In genomic region chr5:68928617-68929302, GRCh38 we compare ENCODE assay signal across 23 cellular contexts.
A peak's percentile ranks its signal among the peaks of the same experiment; 100 is the strongest.
DNase-seq lines count a peak whose midpoint lies in the region; ATAC-seq and TF ChIP-seq lines count a peak whose summit lies in the region.
"Had no signal": no experiment of that assay in that cellular context is flagged by ENCODE, and none has a peak within 500 bp of the region (broad histone marks: within the 10 kb centered on the region; RNA-seq: fewer than 3 reads in every experiment).

No MANE protein-coding gene starts in this region.

- H2AFZ ChIP-seq in PC-3 (ENCODE audit: low read length) = no peak overlapping the region
- H2AFZ ChIP-seq: PC-9 had no signal

- no peak overlapping the region for H3K4me2 ChIP-seq in PC-3 (ENCODE audit: low read length)
- H3K4me2 ChIP-seq: PC-9 had no signal

- H3K36me3 ChIP-seq in PC-3 (ENCODE audit: low read depth, low read length) (no peaks in the 10 kb centered on the region), mucosa of descending colon (ENCODE audit: low read depth) (no peaks in the 10 kb centered on the region)
- H3K36me3 ChIP-seq: SJSA1 had no signal

- H3K4me1 Mint-ChIP-seq in activated T-helper 2 cell treated with anti-CD3 and anti-CD28 coated beads, Interferon-gamma antibody, Interleukin-2, Interleukin-4, amounts not matched to agents 10 μg/mL and 5 μg/mL and 100 μg/mL, durations not matched to agents 14 hours and 24 hours and 36 hours (ENCODE audit: low read depth) = no peaks in the 10 kb centered on the region
- no peaks in the 10 kb centered on the region for H3K4me1 Mint-ChIP-seq in activated T-cell treated with anti-CD3 and anti-CD28 coated beads, Interleukin-2, amount 50 U/mL, for 4 hours (ENCODE audit: low read depth)
- H3K4me1 Mint-ChIP-seq: B cell had no signal

- peaks cover 10% of the 10 kb centered on the region for H3K27me3 Mint-ChIP-seq in activated T-helper 2 cell treated with anti-CD3 and anti-CD28 coated beads, Interferon-gamma antibody, Interleukin-2, Interleukin-4, amounts not matched to agents 10 μg/mL and 5 μg/mL and 100 μg/mL, durations not matched to agents 14 hours and 24 hours and 36 hours (ENCODE audit: low read depth)
- H3K27me3 Mint-ChIP-seq in activated T-cell treated with anti-CD3 and anti-CD28 coated beads, Interleukin-2, amount 50 U/mL, for 4 hours (ENCODE audit: low read depth) = peaks cover under 1% of the 10 kb centered on the region

- no peaks in the 10 kb centered on the region for H3K9me2 ChIP-seq in PC-3 (replicated peaks; ENCODE audit: low read length)

- no peaks in the 10 kb centered on the region for H3K36me3 Mint-ChIP-seq in activated T-helper 2 cell treated with anti-CD3 and anti-CD28 coated beads, Interferon-gamma antibody, Interleukin-2, Interleukin-4, amounts not matched to agents 10 μg/mL and 5 μg/mL and 100 μg/mL, durations not matched to agents 14 hours and 24 hours and 36 hours (ENCODE audit: low read depth)
- no peaks in the 10 kb centered on the region for H3K36me3 Mint-ChIP-seq in activated T-cell treated with anti-CD3 and anti-CD28 coated beads, Interleukin-2, amount 50 U/mL, for 4 hours (ENCODE audit: insufficient read depth)
- H3K36me3 Mint-ChIP-seq: CD8-positive, alpha-beta T cell had no signal

- H3F3A ChIP-seq in PC-3 (ENCODE audit: low read length, unreplicated experiment) = no peaks in the 10 kb centered on the region

- no TSS peak for BruUV-seq in PC-3 (replicated peaks; lab: Mats Ljungman, UMichigan)

- H3K4me3 ChIP-seq in LNCaP clone FGC (ENCODE audit: low read depth, low read length) (no peak overlapping the region), PC-3 (ENCODE audit: low read length) (no peak overlapping the region), mucosa of descending colon (no peak overlapping the region)
- H3K4me3 ChIP-seq: PC-9, SJSA1 had no signal

- no peaks in the 10 kb centered on the region for H3K27me3 ChIP-seq in PC-3 (ENCODE audit: low read length)
- H3K27me3 ChIP-seq: SJSA1 had no signal

- H3K9me3 ChIP-seq in PC-3 (ENCODE audit: low read length) = 0 out of 2 replicates have a peak, but pooled peaks cover 5% of the 10 kb centered on the region
- peaks cover 12% of the 10 kb centered on the region for H3K9me3 ChIP-seq in mucosa of descending colon
- H3K9me3 ChIP-seq: SJSA1 had no signal

- POLR2A ChIA-PET in PC-3 (lab: Charles Lee; ENCODE audit: unreplicated experiment) = no interaction called here

- H3K27ac Mint-ChIP-seq in activated T-helper 2 cell treated with anti-CD3 and anti-CD28 coated beads, Interferon-gamma antibody, Interleukin-2, Interleukin-4, amounts not matched to agents 10 μg/mL and 5 μg/mL and 100 μg/mL, durations not matched to agents 14 hours and 24 hours and 36 hours = no peak overlapping the region
- H3K27ac Mint-ChIP-seq: B cell; CD8-positive, alpha-beta T cell had no signal

- no peak overlapping the region; the same call in 1 of the 2 replicates for H3K27ac ChIP-seq in PC-3 (ENCODE audit: low read length)
- H3K27ac ChIP-seq: C4-2B, PC-9, SJSA1 had no signal

- H3K9me3 Mint-ChIP-seq in activated T-helper 2 cell treated with anti-CD3 and anti-CD28 coated beads, Interferon-gamma antibody, Interleukin-2, Interleukin-4, amounts not matched to agents 10 μg/mL and 5 μg/mL and 100 μg/mL, durations not matched to agents 14 hours and 24 hours and 36 hours = peaks cover 24% of the 10 kb centered on the region
- peaks cover 16% of the 10 kb centered on the region for H3K9me3 Mint-ChIP-seq in activated T-cell treated with anti-CD3 and anti-CD28 coated beads, Interleukin-2, amount 50 U/mL, for 4 hours

- no peak overlapping the region for H3K9ac ChIP-seq in PC-3 (ENCODE audit: low read length)

- H4K20me1 ChIP-seq in PC-3 (ENCODE audit: low read length) = no peaks in the 10 kb centered on the region

- CTCF ChIA-PET in PC-3 (lab: Charles Lee) = no interaction called here

- H3K4me1 ChIP-seq in PC-3 (ENCODE audit: insufficient read depth, low read length) (peaks cover 10% of the 10 kb centered on the region; the same call in 1 of the 2 replicates), mucosa of descending colon (ENCODE audit: low read depth) (no peaks in the 10 kb centered on the region)

- intact Hi-C loops in PC-3 (cut with micrococcal nuclease) (no loop called here), mucosa of descending colon (cut with DNase I, micrococcal nuclease) (no loop called here)
- intact Hi-C loops in activated T-helper 2 cell treated with anti-CD3 and anti-CD28 coated beads, Interferon-gamma antibody, Interleukin-2, Interleukin-4, amounts not matched to agents 10 μg/mL and 5 μg/mL and 100 μg/mL, durations not matched to agents 14 hours and 24 hours and 36 hours (cut with micrococcal nuclease) = no loop called here

- DNase-seq in DMS53 (lab: John Stamatoyannopoulos, UW) = peak; percentile 93
- peak; percentile 23 for DNase-seq in LNCaP clone FGC (ENCODE audit: low read depth)
- peak; percentile 70 for DNase-seq in PC-3
- no peak for DNase-seq in mucosa of descending colon
- no peak for DNase-seq in cortex of kidney (lab: John Stamatoyannopoulos, UW)
- DNase-seq in activated T-helper 2 cell treated with anti-CD3 and anti-CD28 coated beads, Interferon-gamma antibody, Interleukin-2, Interleukin-4, amounts not matched to agents 10 μg/mL and 5 μg/mL and 100 μg/mL, durations not matched to agents 14 hours and 24 hours and 36 hours (ENCODE audit: low spot score) = no peak
- no peak for DNase-seq in activated T-cell treated with anti-CD3 and anti-CD28 coated beads, Interleukin-2, amount 50 U/mL, for 4 hours
- DNase-seq: CD8-positive, alpha-beta T cell; DMS 273 treated with DMSO at 0.1 percent for 48 hours; Karpas-422; MV-4-11; NCI-H1105; NCI-H1436 treated with DMSO at 0.1 percent for 48 hours; NCI-H187 treated with DMSO at 0.1 percent for 48 hours; NCI-H2107; NCI-H2227 treated with DMSO at 0.1 percent for 48 hours; NK-92 treated with Interleukin-12 subunit alpha and Interleukin-12 subunit beta, amount 100 ng/mL, for 24 hours; Right ventricle myocardium superior had no signal

- TF ChIP-seq CTCF in LNCaP clone FGC (IDR thresholded peaks at IDR 0.05; ENCODE audit: control insufficient read depth, extremely low read depth, insufficient read depth) (no peak), PC-3 (conservative IDR thresholded peaks at IDR 0.05; ENCODE audit: low read depth, low read length) (no peak), mucosa of descending colon (IDR thresholded peaks at IDR 0.05) (no peak)

- H3K79me2 ChIP-seq in PC-3 (ENCODE audit: low read length) = no peaks in the 10 kb centered on the region

- no peak overlapping the region for H3K4me3 Mint-ChIP-seq in activated T-helper 2 cell treated with anti-CD3 and anti-CD28 coated beads, Interferon-gamma antibody, Interleukin-2, Interleukin-4, amounts not matched to agents 10 μg/mL and 5 μg/mL and 100 μg/mL, durations not matched to agents 14 hours and 24 hours and 36 hours (ENCODE audit: low read depth)
- no peak overlapping the region for H3K4me3 Mint-ChIP-seq in activated T-cell treated with anti-CD3 and anti-CD28 coated beads, Interleukin-2, amount 50 U/mL, for 4 hours
- H3K4me3 Mint-ChIP-seq: B cell; CD8-positive, alpha-beta T cell had no signal

- ATAC-seq in PC-3 (peak; percentile 84), mucosa of descending colon (peak; percentile 87)
- ATAC-seq in activated T-cell treated with anti-CD3 and anti-CD28 coated beads, Interleukin-2, amount 50 U/mL, for 4 hours = no peak
- ATAC-seq: CD8-positive, alpha-beta T cell; HepG2 had no signal

Comparison
In these comparisons a context has a peak if more than half of its experiments do, and no peak if none do; other contexts are left out.
1. DNase-seq: peak in DMS53 (single experiment), LNCaP clone FGC (single experiment) and PC-3 (single experiment); none in mucosa of descending colon (0 of 3), cortex of kidney (single experiment), activated T-helper 2 cell treated with anti-CD3 and anti-CD28 coated beads, Interferon-gamma antibody, Interleukin-2, Interleukin-4, amounts not matched to agents 10 μg/mL and 5 μg/mL and 100 μg/mL, durations not matched to agents 14 hours and 24 hours and 36 hours (single experiment) and activated T-cell treated with anti-CD3 and anti-CD28 coated beads, Interleukin-2, amount 50 U/mL, for 4 hours (single experiment).
2. ATAC-seq: peak in PC-3 (single experiment) and mucosa of descending colon (single experiment); none in activated T-cell treated with anti-CD3 and anti-CD28 coated beads, Interleukin-2, amount 50 U/mL, for 4 hours (0 of 2).